ENCODE assay signal across 15 cellular contexts in the genomic region with DNA sequence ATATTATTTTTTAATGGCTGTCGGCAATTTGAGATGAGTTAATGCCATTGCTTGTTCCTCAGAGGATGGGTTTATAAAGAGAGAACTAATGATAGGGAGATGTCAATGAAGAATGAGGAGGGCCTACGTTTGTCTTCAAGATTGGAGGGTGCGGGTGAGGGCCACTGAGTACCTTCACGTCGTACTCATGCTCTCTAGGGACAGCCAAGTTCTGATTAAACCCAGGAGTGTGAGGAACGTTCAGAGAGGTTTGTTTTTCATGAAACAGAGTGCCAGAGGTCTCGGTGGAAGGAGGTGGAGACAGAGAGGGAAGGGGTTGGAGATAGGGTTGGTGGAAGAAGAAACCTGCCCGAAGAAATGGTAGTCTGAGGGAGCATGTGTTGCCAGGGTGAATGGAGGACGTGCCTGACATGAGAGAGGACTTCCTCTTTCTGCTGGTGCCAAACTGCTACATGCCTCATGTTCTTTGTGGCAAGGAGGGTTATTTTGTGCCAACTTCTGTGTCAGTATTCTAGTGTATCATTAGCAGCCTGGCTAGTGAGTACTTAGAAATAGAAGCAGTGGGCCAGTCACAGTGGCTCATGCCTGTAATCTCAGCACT. TPM values are rescaled to one million over a fixed set of nuclear protein-coding genes. Genes with fewer than 3 reads are reported as not detected.
A peak's percentile ranks its signal among the peaks of the same experiment; 100 is the strongest.
DNase-seq lines count a peak whose midpoint lies in the region; FAIRE-seq and TF ChIP-seq lines count a peak whose summit lies in the region.
"Had no signal": no experiment of that assay in that cellular context is flagged by ENCODE, and none has a peak within 500 bp of the region (broad histone marks: within the 10 kb centered on the region; RNA-seq: fewer than 3 reads in every experiment).

No MANE protein-coding gene starts in this region.

- H3K9me3 ChIP-seq in Caco-2, result no peaks in the 10 kb centered on the region
- no peaks in the 10 kb centered on the region for H3K9me3 ChIP-seq in stomach
- H3K9me3 ChIP-seq: uterus had no signal

- no peaks in the 10 kb centered on the region for H3K9me3 Mint-ChIP-seq in endothelial cell (ENCODE audit: unreplicated experiment)
- no peaks in the 10 kb centered on the region for H3K9me3 Mint-ChIP-seq in Caco-2 (ENCODE audit: unreplicated experiment)

- no peak overlapping the region for H3K4me3 ChIP-seq in Caco-2 (ENCODE audit: low read depth, low read length)
- H3K4me3 ChIP-seq in stomach, result no peak overlapping the region
- H3K4me3 ChIP-seq: lung, uterus had no signal

- intact Hi-C loops in Caco-2 (cut with micrococcal nuclease; ENCODE audit: unreplicated experiment), result no loop called here
- intact Hi-C loops in stomach (cut with DNase I; ENCODE audit: low total_unique reads), result no loop called here

- TF ChIP-seq POLR2A in stomach (IDR thresholded peaks at IDR 0.05), result no peak

- H3K4me1 Mint-ChIP-seq in endothelial cell (ENCODE audit: unreplicated experiment) (no peaks in the 10 kb centered on the region), Caco-2 (ENCODE audit: low read depth, unreplicated experiment) (no peaks in the 10 kb centered on the region)

- H3K27me3 Mint-ChIP-seq in endothelial cell (ENCODE audit: unreplicated experiment) (no peaks in the 10 kb centered on the region), Caco-2 (ENCODE audit: insufficient read depth, unreplicated experiment) (no peaks in the 10 kb centered on the region)

- no peaks in the 10 kb centered on the region; the same call in none of the 2 replicates for H3K36me3 ChIP-seq in Caco-2 (ENCODE audit: control insufficient read depth, insufficient read depth, low read length)
- H3K36me3 ChIP-seq in stomach, result peaks cover 0 to 33% (median 27%) of the 10 kb centered on the region in 4 donors
- H3K36me3 ChIP-seq: uterus had no signal

- POLR2A ChIA-PET in Caco-2 (lab: Charles Lee), result interaction anchor here (0.7 kb wide), 1 partner anchor 49 kb away, joined by 3 read pairs; no protein-coding TSS in a partner anchor

- peaks cover 7% of the 10 kb centered on the region for H3K36me3 Mint-ChIP-seq in endothelial cell (ENCODE audit: low read depth, unreplicated experiment)
- peaks cover 29% of the 10 kb centered on the region for H3K36me3 Mint-ChIP-seq in Caco-2 (ENCODE audit: insufficient read depth, unreplicated experiment)

- CTCF ChIA-PET in Caco-2 (lab: Charles Lee), result no interaction called here

- H3K27me3 ChIP-seq in Caco-2 (replicated peaks; ENCODE audit: control insufficient read depth, insufficient read depth, low read length), result no peaks in the 10 kb centered on the region
- no peaks in the 10 kb centered on the region for H3K27me3 ChIP-seq in stomach
- H3K27me3 ChIP-seq: uterus had no signal

- no peak overlapping the region for H3K27ac ChIP-seq in stomach
- H3K27ac ChIP-seq: KMS-11, uterus had no signal

- FAIRE-seq in GM18507 (lab: Jason Lieb, UNC), result peak; percentile 67
- FAIRE-seq: colon had no signal

- WGBS in stomach, 5 donors, result 79 to 81% (median 80%) methylated on average over 9 of the region's 9 CpGs

- peak overlapping the region; percentile 6 for H3K4me3 Mint-ChIP-seq in endothelial cell (ENCODE audit: unreplicated experiment)
- no peak overlapping the region for H3K4me3 Mint-ChIP-seq in Caco-2 (ENCODE audit: unreplicated experiment)

- DNase-seq in Ammon's horn (ENCODE audit: low spot score), result peak; percentile 65
- DNase-seq in GM18507 (ENCODE audit: extremely low spot score, insufficient read length, low read depth), result no peak
- peak; percentile 51 for DNase-seq in NOMO-1 treated with DMSO at 0.1 percent for 48 hours (lab: John Stamatoyannopoulos, UW; ENCODE audit: unreplicated experiment)
- DNase-seq in endothelial cell (ENCODE audit: low spot score), result no peak
- no peak for DNase-seq in DMS79 (lab: John Stamatoyannopoulos, UW)
- DNase-seq in NCI-H1694 (lab: John Stamatoyannopoulos, UW), result no peak
- DNase-seq in Caco-2, result no peak
- no peak for DNase-seq in stomach
- DNase-seq: DMS53, NCI-H2081, NCI-H82, uterus had no signal

- H3K27ac Mint-ChIP-seq in endothelial cell (ENCODE audit: unreplicated experiment) (no peak overlapping the region), Caco-2 (ENCODE audit: unreplicated experiment) (no peak overlapping the region)

- TF ChIP-seq CTCF in endothelial cell (IDR thresholded peaks at IDR 0.05; ENCODE audit: unreplicated experiment), result no peak
- no peak for TF ChIP-seq CTCF in Caco-2 (IDR thresholded peaks at IDR 0.05; ENCODE audit: insufficient read depth in 1 of 2, low read depth in 1 of 2, low read length in 1 of 2, severe bottlenecking in 1 of 2, unreplicated experiment in 1 of 2)
- TF ChIP-seq CTCF in stomach (IDR thresholded peaks at IDR 0.05), result no peak

- TF ChIP-seq EP300 in stomach (IDR thresholded peaks at IDR 0.05), result no peak

- H3K4me1 ChIP-seq in Caco-2, result no peaks in the 10 kb centered on the region
- no peaks in the 10 kb centered on the region for H3K4me1 ChIP-seq in stomach
- H3K4me1 ChIP-seq: uterus had no signal

- BruUV-seq in Caco-2 (replicated peaks; lab: Mats Ljungman, UMichigan), result no TSS peak

RNA-seq across cellular contexts. Expression of a gene that starts 8.9 kb away (rescaled TPM):
- total RNA-seq in endothelial cell (ENCODE audit: unreplicated experiment) (31.7 TPM), Caco-2 (2022) (57.8 and 61.4 TPM in 2 replicates), stomach (10 to 100 TPM in 3 of 5 donors, 1 to 10 TPM in 2; 6.4 to 98.2 (median 19.0) TPM)
- polyA plus RNA-seq in stomach, result 1 to 10 TPM; 7.1 to 9.8 (median 7.7) TPM

RNA-seq across cellular contexts. Expression of a gene that starts 35.1 kb away (rescaled TPM):
- 21.9 TPM for total RNA-seq in endothelial cell (ENCODE audit: unreplicated experiment)
- 40.6 and 40.9 TPM in 2 replicates for total RNA-seq in Caco-2 (2022)
- total RNA-seq in stomach, result 10 to 100 TPM; 14.5 to 23.5 (median 17.5) TPM
- 10 to 100 TPM in 1 of 3 donors, 1 to 10 TPM in 2; 8.7 to 48.6 (median 9.5) TPM for polyA plus RNA-seq in stomach

RNA-seq across cellular contexts. Expression of a gene that starts 51.8 kb away (rescaled TPM):
- 9.9 TPM for total RNA-seq in endothelial cell (ENCODE audit: unreplicated experiment)
- 27.5 and 34.1 TPM in 2 replicates for total RNA-seq in Caco-2 (2022)
- 10 to 100 TPM in 4 of 5 donors, under 1 TPM in 1; 0.58 to 17.4 (median 11.9) TPM for total RNA-seq in stomach
- polyA plus RNA-seq in stomach, result 1 to 10 TPM; 1.1 to 3.2 (median 2.2) TPM

Comparison
In these comparisons a context has a peak if more than half of its experiments do, and no peak if none do; other contexts are left out.
1. DNase-seq: peak in Ammon's horn (single experiment) and NOMO-1 treated with DMSO at 0.1 percent for 48 hours (single experiment); none in GM18507 (single experiment), endothelial cell (single experiment), DMS79 (single experiment), NCI-H1694 (single experiment), Caco-2 (0 of 2) and stomach (single experiment).